Comparison of ENCODE assay signal across 1 cellular context in the genomic region with DNA sequence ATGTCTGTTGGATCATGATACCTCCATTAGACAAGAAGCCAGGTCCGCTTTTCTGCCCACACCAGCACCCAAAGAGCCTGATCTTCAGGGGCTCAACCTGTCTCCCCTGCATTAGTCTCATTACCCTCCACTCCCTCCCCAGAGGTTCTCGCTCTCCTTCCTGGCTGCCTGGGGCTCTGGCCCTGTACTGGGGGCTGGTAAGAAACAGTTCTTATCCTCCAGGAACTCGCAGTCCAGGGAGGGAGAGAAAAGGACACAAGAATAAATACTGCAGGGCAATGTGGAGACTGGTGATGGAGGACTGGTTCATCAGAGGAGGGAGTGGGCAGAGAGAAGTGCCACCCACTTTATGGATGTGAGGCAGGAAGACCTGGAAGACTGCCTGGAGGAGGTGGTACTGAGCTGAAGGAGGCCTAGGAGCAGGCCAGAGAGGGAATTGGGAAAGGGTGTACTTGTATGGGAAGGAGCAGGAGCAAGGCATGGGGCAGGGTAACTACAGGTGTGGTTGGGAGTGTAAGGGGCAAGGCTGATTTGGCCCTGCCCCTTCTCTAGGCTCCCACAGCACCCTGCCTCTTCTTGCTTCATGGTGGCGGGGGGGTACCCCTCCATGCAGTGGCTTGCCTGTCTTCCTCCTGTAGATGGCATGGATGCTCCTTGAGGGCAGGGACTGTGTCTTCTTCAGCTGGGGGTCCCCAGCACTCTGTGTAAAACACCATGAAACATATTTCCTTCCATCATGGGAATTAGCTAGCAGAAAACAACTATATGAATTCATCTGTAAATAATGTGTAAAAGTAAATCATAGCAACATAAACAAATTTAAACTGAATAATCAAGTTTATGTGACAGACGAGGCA.
TF ChIP-seq lines count a peak whose summit lies in the region.

No MANE protein-coding gene starts in this region.

TF ChIP-seq in H1, 55 proteins besides CTCF, POLR2A, EP300 and RAD21:
- no peak for TF ChIP-seq PHF8 (conservative IDR thresholded peaks at IDR 0.05; ENCODE audit: low read depth, low read length)
- TF ChIP-seq RNF2 (IDR thresholded peaks at IDR 0.05; ENCODE audit: borderline replicate concordance, low read depth, low read length, missing control alignments, poor library complexity, severe bottlenecking): peak; percentile 42
